In genomic region chr19:29417048-29417447, GRCh38 we compare ENCODE assay signal across 2 cellular contexts.
TF ChIP-seq lines count a peak whose summit lies in the region.

No MANE protein-coding gene starts in this region.

TF ChIP-seq in HCT116, 20 proteins besides CTCF, POLR2A, EP300 and RAD21 (continued from another document):
- TF ChIP-seq REST (IDR thresholded peaks at IDR 0.05; ENCODE audit: low read depth) (no peak), MAX (IDR thresholded peaks at IDR 0.05) (no peak), ZBTB33 (IDR thresholded peaks at IDR 0.05; ENCODE audit: extremely low read depth, insufficient replicate concordance, low read length) (no peak), EZH2 (IDR thresholded peaks at IDR 0.05) (no peak), TCF7L2 (IDR thresholded peaks at IDR 0.05; ENCODE audit: borderline replicate concordance, extremely low read depth, insufficient read depth, insufficient read length) (no peak), SIN3A (IDR thresholded peaks at IDR 0.05; ENCODE audit: low read depth) (no peak), SRF (IDR thresholded peaks at IDR 0.05; ENCODE audit: low read depth) (no peak), ELF1 (IDR thresholded peaks at IDR 0.05; ENCODE audit: borderline replicate concordance, low read depth) (no peak), JUND (IDR thresholded peaks at IDR 0.05) (no peak)

TF ChIP-seq in WTC11, 78 proteins besides CTCF, POLR2A, EP300 and RAD21 (continued from another document):
- TF ChIP-seq PRDM15 (CRISPR knock-in tag; IDR thresholded peaks at IDR 0.05) (no peak), PREB (CRISPR knock-in tag; IDR thresholded peaks at IDR 0.05; ENCODE audit: borderline replicate concordance) (no peak), JAZF1 (CRISPR knock-in tag; IDR thresholded peaks at IDR 0.05) (no peak)
